22 cellular contexts compared by ENCODE assay signal in the genomic region with DNA sequence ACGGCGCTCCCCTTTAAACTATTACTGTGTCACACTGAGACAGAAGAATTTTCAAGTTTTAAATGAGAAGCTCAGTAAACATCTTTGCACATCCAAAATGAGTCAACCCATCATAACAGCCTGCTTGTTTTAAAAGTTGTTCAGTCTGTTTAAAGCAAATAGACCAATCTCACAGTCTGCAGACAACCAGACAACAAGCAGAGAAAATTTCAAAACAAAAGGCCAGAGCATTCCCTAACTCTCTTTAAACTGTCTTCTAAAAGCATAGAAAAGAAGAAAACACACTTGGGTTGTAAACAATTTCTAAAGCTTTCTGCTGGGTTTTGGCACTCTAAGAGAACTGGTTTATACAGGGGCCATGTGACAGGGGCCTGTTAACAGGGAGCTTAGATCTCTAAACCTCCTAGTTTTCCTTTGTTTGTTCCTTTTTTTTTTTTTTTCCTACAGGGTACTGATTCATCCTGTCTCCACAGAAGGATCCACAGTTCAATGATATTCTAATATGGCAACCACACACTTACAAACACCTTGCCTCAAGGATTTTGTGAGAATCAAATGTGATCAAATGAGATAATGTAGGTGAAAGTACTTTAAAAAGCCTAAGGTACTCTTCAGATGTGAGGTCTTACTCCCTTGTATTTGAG.
DNase-seq lines count a peak whose midpoint lies in the region; ATAC-seq, FAIRE-seq and TF ChIP-seq lines count a peak whose summit lies in the region.
"Had no signal": no experiment of that assay in that cellular context is flagged by ENCODE, and none has a peak within 500 bp of the region (broad histone marks: within the 10 kb centered on the region; RNA-seq: fewer than 3 reads in every experiment).

No MANE protein-coding gene starts in this region.

- POLR2A ChIA-PET in A549 (lab: Yijun Ruan, JAX) = interaction anchor here (0.5 to 1.0 kb wide), 2 partner anchors 91 to 103 kb away, joined by 3 read pairs; no protein-coding TSS in a partner anchor

- H3K79me1 ChIP-seq in neuronal stem cell (ENCODE audit: low read depth, low read length) = no peaks in the 10 kb centered on the region

- H3K4me1 ChIP-seq in A549 = peaks cover 67% of the 10 kb centered on the region
- H3K4me1 ChIP-seq in neuronal stem cell (ENCODE audit: control insufficient read depth in 2 of 2, insufficient read depth in 1 of 2, low read depth in 1 of 2, low read length in 2 of 2) = peaks cover 18 to 19% of the 10 kb centered on the region in 2 donors

- TF ChIP-seq CTCF in A549 (IDR thresholded peaks at IDR 0.05) = no peak
- no peak for TF ChIP-seq CTCF in dorsolateral prefrontal cortex (IDR thresholded peaks at IDR 0.05 in 54 of 56, conservative IDR thresholded peaks at IDR 0.05 in 2 of 56; ENCODE audit: low read depth in 1 of 56, partially characterized antibody in 56 of 56)

- no peak overlapping the region for H3K14ac ChIP-seq in neuronal stem cell (ENCODE audit: low read length)

- intact Hi-C loops in dorsolateral prefrontal cortex (cut with DNase I) = loop anchor here (5.0 to 10.0 kb wide), 6 partner anchors 53 to 600 kb away; no protein-coding TSS in a partner anchor

- H3K9me3 ChIP-seq in A549 = no peaks in the 10 kb centered on the region
- H3K9me3 ChIP-seq in neuronal stem cell (replicated peaks in 1 of 2; ENCODE audit: control insufficient read depth in 2 of 2, insufficient read depth in 1 of 2, low read depth in 1 of 2, low read length in 2 of 2) = no peaks in the 10 kb centered on the region
- H3K9me3 ChIP-seq: left lung had no signal

- CTCF ChIA-PET in A549 (lab: Yijun Ruan, JAX) = interaction anchor here (0.7 to 3.8 kb wide), 10 partner anchors 58 to 599 kb away, joined by 3 to 40 read pairs (median 4); a partner anchor contains a TSS

- WGBS in A549 (ENCODE audit: missing lambda C conversion rate) = 59% methylated on average over 2 of the region's 2 CpGs
- WGBS in neuronal stem cell (ENCODE audit: extremely low coverage in 2 of 2, insufficient read length in 2 of 2, insufficient replicate concordance in 1 of 2), 2 donors = no CpG with 5 or more reads among the region's 2 CpGs

- no peak for TF ChIP-seq EP300 in A549 (IDR thresholded peaks at IDR 0.05)

- DNase-seq in A549 (ENCODE audit: low read depth in 1 of 2, low spot score in 1 of 2) (no peak), M059J (ENCODE audit: low read depth) (peak; percentile 26), dorsolateral prefrontal cortex (no peak), neuronal stem cell (ENCODE audit: low spot score) (no peak), G401 (ENCODE audit: low spot score) (no peak), ACHN (no peak), LoVo (ENCODE audit: low spot score) (no peak), NCI-H510A treated with DMSO at 0.1 percent for 48 hours (lab: John Stamatoyannopoulos, UW) (no peak)
- DNase-seq: activated naive CD8-positive, alpha-beta T cell treated with anti-CD3 and anti-CD28 coated beads, Interleukin-2, amount 50 U/mL, for 24 hours; cerebellar nuclear complex; DMS79 treated with DMSO at 0.1 percent for 48 hours; foreskin melanocyte; left lung; NCI-H1417 treated with DMSO at 0.1 percent for 48 hours; NCI-H226; NK-92 treated with Interleukin-12 subunit alpha and Interleukin-12 subunit beta, amount 100 ng/mL, for 24 hours; stimulated activated naive CD4-positive, alpha-beta T cell treated with Interleukin-2 at 50 U/mL for 16 hours; T-helper 1 cell had no signal

- no peak overlapping the region for H2BK120ac ChIP-seq in neuronal stem cell (ENCODE audit: low read depth, low read length)

- TF ChIP-seq RAD21 in A549 (conservative IDR thresholded peaks at IDR 0.05 in 1 of 2, IDR thresholded peaks at IDR 0.05 in 1 of 2) = no peak

- FAIRE-seq in A549 (lab: Jason Lieb, UNC) = no peak
- FAIRE-seq: A204.1, H54 had no signal

- no peak for ATAC-seq in A549
- ATAC-seq: activated naive CD8-positive, alpha-beta T cell treated with anti-CD3 and anti-CD28 coated beads, Interleukin-2, amount 50 U/mL, for 24 hours; left lung; WTC11 had no signal

- H3K4me2 ChIP-seq in A549 = peak overlapping the region; percentile 47
- no peak overlapping the region for H3K4me2 ChIP-seq in neuronal stem cell (ENCODE audit: insufficient read depth, low read length, poor library complexity, severe bottlenecking)

- in situ Hi-C loops in G401 (cut with HindIII; ENCODE audit: low sequenced_read_pairs) (no loop called here), ACHN (cut with HindIII; ENCODE audit: low pct_ligation_motif_present, low pct_unique_long_range_greater_than_20kb, low sequenced_read_pairs) (no loop called here)

- no peak overlapping the region for H2BK12ac ChIP-seq in neuronal stem cell (ENCODE audit: low read length)

- H2BK5ac ChIP-seq in neuronal stem cell (ENCODE audit: low read length) = no peak overlapping the region

- no peaks in the 10 kb centered on the region for H3K27me3 ChIP-seq in dorsolateral prefrontal cortex
- no peaks in the 10 kb centered on the region for H3K27me3 ChIP-seq in neuronal stem cell (ENCODE audit: control insufficient read depth in 3 of 3, insufficient read depth in 3 of 3, low read depth in 1 of 3, low read length in 3 of 3)

- H3K9ac ChIP-seq in neuronal stem cell (ENCODE audit: low read depth, low read length, poor library complexity) = no peak overlapping the region
- H3K9ac ChIP-seq: parathyroid adenoma had no signal

- no peak for TF ChIP-seq POLR2A in A549 (IDR thresholded peaks at IDR 0.05; ENCODE audit: low read length)

- H2AFZ ChIP-seq in neuronal stem cell (ENCODE audit: low read length) = peak overlapping the region; percentile 93
- H2AFZ ChIP-seq: parathyroid adenoma had no signal

- H3K4ac ChIP-seq in neuronal stem cell (ENCODE audit: low read length) = no peak overlapping the region

- H3K18ac ChIP-seq in neuronal stem cell (ENCODE audit: low read length) = no peak overlapping the region

- no peak overlapping the region for H4K91ac ChIP-seq in neuronal stem cell (ENCODE audit: low read depth, low read length, poor library complexity)

- H2AK5ac ChIP-seq in neuronal stem cell (ENCODE audit: low read depth, low read length) = no peak overlapping the region

- H3K23ac ChIP-seq in neuronal stem cell (ENCODE audit: low read depth, low read length, poor library complexity) = no peak overlapping the region

- H2BK15ac ChIP-seq in neuronal stem cell (ENCODE audit: low read length) = no peak overlapping the region

- H4K8ac ChIP-seq in neuronal stem cell (ENCODE audit: low read depth, low read length) = no peak overlapping the region

- H3K27ac ChIP-seq in A549 = peak overlapping the region; percentile 94 to 98
- H3K27ac ChIP-seq in dorsolateral prefrontal cortex = peak overlapping the region in 58 of 59 donors; percentile 21 to 98 (median 96)
- no peak overlapping the region for H3K27ac ChIP-seq in neuronal stem cell (replicated peaks; ENCODE audit: low read length)
- H3K27ac ChIP-seq: left lung, parathyroid adenoma had no signal

- H3K4me3 ChIP-seq in A549 (no peak overlapping the region), dorsolateral prefrontal cortex (no peak overlapping the region), neuronal stem cell (ENCODE audit: low read length in 2 of 2) (no peak overlapping the region)
- H3K4me3 ChIP-seq: left lung had no signal

- no peaks in the 10 kb centered on the region for H3K36me3 ChIP-seq in neuronal stem cell (replicated peaks in 1 of 2; ENCODE audit: control insufficient read depth in 2 of 2, insufficient read depth in 2 of 2, low read length in 2 of 2)
- H3K36me3 ChIP-seq: left lung had no signal

TF ChIP-seq in A549, 52 proteins besides CTCF, POLR2A, EP300 and RAD21 (continues in another document):
- TF ChIP-seq HOXA7 (CRISPR knock-in tag; IDR thresholded peaks at IDR 0.05) (no peak), POLR2AphosphoS2 (conservative IDR thresholded peaks at IDR 0.05; ENCODE audit: low read length) (no peak), CEBPB (IDR thresholded peaks at IDR 0.05) (no peak), NR3C1 (IDR thresholded peaks at IDR 0.05) (no peak), EHF (CRISPR knock-in tag; IDR thresholded peaks at IDR 0.05) (no peak), MYC (IDR thresholded peaks at IDR 0.05; ENCODE audit: borderline replicate concordance, low read length) (no peak), HOXB13 (CRISPR knock-in tag; IDR thresholded peaks at IDR 0.05; ENCODE audit: low read depth) (no peak), CBX8 (IDR thresholded peaks at IDR 0.05) (no peak), FOSL2 (IDR thresholded peaks at IDR 0.05) (no peak), FOSL2 (CRISPR knock-in tag; IDR thresholded peaks at IDR 0.05) (no peak), ZNF302 (CRISPR knock-in tag; IDR thresholded peaks at IDR 0.05) (no peak), JUNB (IDR thresholded peaks at IDR 0.05) (no peak), NPAS2 (CRISPR knock-in tag; IDR thresholded peaks at IDR 0.05; ENCODE audit: borderline replicate concordance) (no peak), JUN (IDR thresholded peaks at IDR 0.05) (no peak), TFCP2L1 (CRISPR knock-in tag; IDR thresholded peaks at IDR 0.05) (no peak), KDM5A (IDR thresholded peaks at IDR 0.05) (no peak)
- TF ChIP-seq, protein P1, sequence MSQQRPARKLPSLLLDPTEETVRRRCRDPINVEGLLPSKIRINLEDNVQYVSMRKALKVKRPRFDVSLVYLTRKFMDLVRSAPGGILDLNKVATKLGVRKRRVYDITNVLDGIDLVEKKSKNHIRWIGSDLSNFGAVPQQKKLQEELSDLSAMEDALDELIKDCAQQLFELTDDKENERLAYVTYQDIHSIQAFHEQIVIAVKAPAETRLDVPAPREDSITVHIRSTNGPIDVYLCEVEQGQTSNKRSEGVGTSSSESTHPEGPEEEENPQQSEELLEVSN (IDR thresholded peaks at IDR 0.05; ENCODE audit: borderline replicate concordance, low read depth) = no peak
- TF ChIP-seq, protein P2, sequence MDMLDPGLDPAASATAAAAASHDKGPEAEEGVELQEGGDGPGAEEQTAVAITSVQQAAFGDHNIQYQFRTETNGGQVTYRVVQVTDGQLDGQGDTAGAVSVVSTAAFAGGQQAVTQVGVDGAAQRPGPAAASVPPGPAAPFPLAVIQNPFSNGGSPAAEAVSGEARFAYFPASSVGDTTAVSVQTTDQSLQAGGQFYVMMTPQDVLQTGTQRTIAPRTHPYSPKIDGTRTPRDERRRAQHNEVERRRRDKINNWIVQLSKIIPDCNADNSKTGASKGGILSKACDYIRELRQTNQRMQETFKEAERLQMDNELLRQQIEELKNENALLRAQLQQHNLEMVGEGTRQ (IDR thresholded peaks at IDR 0.05) = no peak
- TF ChIP-seq, protein P3, sequence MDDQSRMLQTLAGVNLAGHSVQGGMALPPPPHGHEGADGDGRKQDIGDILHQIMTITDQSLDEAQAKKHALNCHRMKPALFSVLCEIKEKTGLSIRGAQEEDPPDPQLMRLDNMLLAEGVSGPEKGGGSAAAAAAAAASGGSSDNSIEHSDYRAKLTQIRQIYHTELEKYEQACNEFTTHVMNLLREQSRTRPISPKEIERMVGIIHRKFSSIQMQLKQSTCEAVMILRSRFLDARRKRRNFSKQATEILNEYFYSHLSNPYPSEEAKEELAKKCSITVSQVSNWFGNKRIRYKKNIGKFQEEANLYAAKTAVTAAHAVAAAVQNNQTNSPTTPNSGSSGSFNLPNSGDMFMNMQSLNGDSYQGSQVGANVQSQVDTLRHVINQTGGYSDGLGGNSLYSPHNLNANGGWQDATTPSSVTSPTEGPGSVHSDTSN (IDR thresholded peaks at IDR 0.05) = no peak
